Comparison of ENCODE assay signal across 12 cellular contexts in the genomic region with DNA sequence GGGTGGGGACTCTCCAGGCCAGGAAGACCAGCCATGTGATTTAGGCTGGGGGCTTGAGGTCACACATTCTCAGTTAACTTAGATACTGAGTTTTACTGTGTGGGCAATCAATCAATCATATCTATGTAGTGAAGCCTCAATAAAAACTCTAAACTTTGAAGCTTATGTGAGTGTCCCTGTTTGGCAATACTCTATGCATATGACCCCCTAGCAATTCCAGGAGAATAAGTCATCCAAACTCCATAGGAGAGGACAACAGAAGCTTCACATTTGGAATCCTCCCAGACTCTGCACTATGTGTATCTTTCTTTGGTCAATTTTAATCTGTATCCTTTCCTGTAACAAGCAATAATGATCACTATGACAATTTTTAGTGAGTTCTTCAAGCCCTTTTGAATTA.
DNase-seq lines count a peak whose midpoint lies in the region; ATAC-seq and TF ChIP-seq lines count a peak whose summit lies in the region.
"Had no signal": no experiment of that assay in that cellular context is flagged by ENCODE, and none has a peak within 500 bp of the region (broad histone marks: within the 10 kb centered on the region; RNA-seq: fewer than 3 reads in every experiment).

No MANE protein-coding gene starts in this region.

- no peaks in the 10 kb centered on the region for H3K27me3 ChIP-seq in GM23248 (replicated peaks; ENCODE audit: insufficient read depth)
- H3K27me3 ChIP-seq: BLaER1 treated with 17β-estradiol and CSF1 and Interleukin-3, amounts not matched to agents 10 nM and 100 nM had no signal

- H4K20me1 ChIP-seq in GM23248 (ENCODE audit: insufficient read depth): no peaks in the 10 kb centered on the region
- H4K20me1 ChIP-seq: BLaER1 treated with 17β-estradiol and CSF1 and Interleukin-3, amounts not matched to agents 10 nM and 100 nM had no signal

- H2AFZ ChIP-seq in GM23248: no peak overlapping the region

- H3K4me3 ChIP-seq in GM23248: no peak overlapping the region
- no peak overlapping the region for H3K4me3 ChIP-seq in astrocyte of the spinal cord (ENCODE audit: low read depth, low read length)
- no peak overlapping the region for H3K4me3 ChIP-seq in skeletal muscle cell (ENCODE audit: low read depth, low read length)
- H3K4me3 ChIP-seq: BLaER1 treated with 17β-estradiol and CSF1 and Interleukin-3, amounts not matched to agents 10 nM and 100 nM; HAP-1 had no signal

- no peaks in the 10 kb centered on the region for H3K36me3 ChIP-seq in GM23248 (ENCODE audit: low read depth)
- H3K36me3 ChIP-seq: BLaER1 treated with 17β-estradiol and CSF1 and Interleukin-3, amounts not matched to agents 10 nM and 100 nM; HAP-1 had no signal

- TF ChIP-seq CTCF in astrocyte of the spinal cord (IDR thresholded peaks at IDR 0.05; ENCODE audit: low read depth, low read length): no peak

- no peaks in the 10 kb centered on the region for H3K9me3 ChIP-seq in GM23248 (ENCODE audit: low read depth)
- H3K9me3 ChIP-seq: HAP-1 had no signal

- peak; percentile 29 for DNase-seq in GM23248
- peak; percentile 11 for DNase-seq in astrocyte of the spinal cord (ENCODE audit: low read depth, low spot score)
- peak; percentile 45 for DNase-seq in skeletal muscle cell (ENCODE audit: low read depth)
- DNase-seq in NK-92 treated with Interleukin-12 subunit alpha and Interleukin-12 subunit beta, amount 100 ng/mL, for 24 hours (lab: John Stamatoyannopoulos, UW): no peak
- no peak for DNase-seq in Right ventricle myocardium inferior (ENCODE audit: missing footprints)
- DNase-seq: CD4-positive, CD25-positive, alpha-beta regulatory T cell; DMS53; HFFc6 had no signal

- no peaks in the 10 kb centered on the region for H3K9me2 ChIP-seq in GM23248 (ENCODE audit: insufficient read depth)

- no peak overlapping the region for H3K4me2 ChIP-seq in GM23248 (ENCODE audit: unreplicated experiment)
- H3K4me2 ChIP-seq: BLaER1 treated with 17β-estradiol and CSF1 and Interleukin-3, amounts not matched to agents 10 nM and 100 nM had no signal

- no peak overlapping the region for H3K9ac ChIP-seq in GM23248
- H3K9ac ChIP-seq: BLaER1 treated with 17β-estradiol and CSF1 and Interleukin-3, amounts not matched to agents 10 nM and 100 nM had no signal

- H3K79me2 ChIP-seq in GM23248 (ENCODE audit: insufficient read depth): no peaks in the 10 kb centered on the region

- H3K4me1 ChIP-seq in GM23248 (ENCODE audit: insufficient read depth): peaks cover 17% of the 10 kb centered on the region; the same call in 1 of the 2 replicates
- H3K4me1 ChIP-seq: BLaER1 treated with 17β-estradiol and CSF1 and Interleukin-3, amounts not matched to agents 10 nM and 100 nM; HAP-1 had no signal

- no peak overlapping the region for H3K27ac ChIP-seq in GM23248
- H3K27ac ChIP-seq: BLaER1 treated with 17β-estradiol and CSF1 and Interleukin-3, amounts not matched to agents 10 nM and 100 nM had no signal

- intact Hi-C loops in Right ventricle myocardium inferior (cut with DNase I): no loop called here

- H3F3A ChIP-seq in GM23248 (ENCODE audit: insufficient read depth): no peaks in the 10 kb centered on the region

- ATAC-seq in Right ventricle myocardium inferior (no peak), GM21786 (IDR thresholded peaks at IDR 0.05; ENCODE audit: unreplicated experiment) (no peak)
- ATAC-seq: HepG2 had no signal

- in situ Hi-C loops in GM23248 (cut with MboI) (no loop called here), astrocyte of the spinal cord (cut with HindIII; ENCODE audit: low sequenced_read_pairs) (no loop called here)

Comparison
In these comparisons a context has a peak if more than half of its experiments do, and no peak if none do; other contexts are left out.
1. DNase-seq: peak in GM23248 (single experiment), astrocyte of the spinal cord (single experiment) and skeletal muscle cell (single experiment); none in NK-92 treated with Interleukin-12 subunit alpha and Interleukin-12 subunit beta, amount 100 ng/mL, for 24 hours (single experiment) and Right ventricle myocardium inferior (single experiment).